In genomic region chr2:144430722-144431163, GRCh38 we compare ENCODE assay signal across 8 cellular contexts.
DNase-seq lines count a peak whose midpoint lies in the region; ATAC-seq and TF ChIP-seq lines count a peak whose summit lies in the region.

No MANE protein-coding gene starts in this region.

- H3K27me3 ChIP-seq in A673 (replicated peaks; ENCODE audit: insufficient read depth, low read depth, low read length, poor library complexity) (no peaks in the 10 kb centered on the region), colonic mucosa (no peaks in the 10 kb centered on the region), ovary (no peaks in the 10 kb centered on the region)
- H3K27me3 ChIP-seq in CD4-positive, alpha-beta memory T cell (ENCODE audit: insufficient read depth, low read length): no peaks in the 10 kb centered on the region

- H3K27ac ChIP-seq in A673 (ENCODE audit: low read depth, low read length, poor library complexity, severe bottlenecking) (peak overlapping the region; percentile 22), colonic mucosa (peak overlapping the region; percentile 25), ovary (peak overlapping the region; percentile 49 to 72)
- H3K27ac ChIP-seq in CD4-positive, alpha-beta memory T cell (ENCODE audit: low read depth, low read length): no peak overlapping the region

- BruUV-seq in A673 (replicated peaks; lab: Mats Ljungman, UMichigan): no TSS peak

- no peaks in the 10 kb centered on the region for H3K9me3 ChIP-seq in A673 (ENCODE audit: low read depth, low read length, poor library complexity, severe bottlenecking)
- no peaks in the 10 kb centered on the region for H3K9me3 ChIP-seq in colonic mucosa
- H3K9me3 ChIP-seq in ovary: no peaks in the 10 kb centered on the region
- no peaks in the 10 kb centered on the region for H3K9me3 ChIP-seq in CD4-positive, alpha-beta memory T cell (ENCODE audit: control insufficient read depth in 1 of 2, low read length in 2 of 2)

- CTCF ChIA-PET in A673 (lab: Charles Lee): no interaction called here
- CTCF ChIA-PET in CD4-positive, alpha-beta memory T cell (lab: Charles Lee; ENCODE audit: partially characterized antibody): no interaction called here

- H3K27ac Mint-ChIP-seq in CD4-positive, alpha-beta memory T cell: no peak overlapping the region

- peak overlapping the region in 1 of 2 donors; percentile 46 for H3K9ac ChIP-seq in colonic mucosa (ENCODE audit: low read depth in 2 of 2, low read length in 2 of 2)

- H3K36me3 Mint-ChIP-seq in CD4-positive, alpha-beta memory T cell: no peaks in the 10 kb centered on the region

- no peaks in the 10 kb centered on the region for H3K9me3 Mint-ChIP-seq in CD4-positive, alpha-beta memory T cell

- TF ChIP-seq CTCF in A673 (conservative IDR thresholded peaks at IDR 0.05; ENCODE audit: low read depth, low read length): no peak
- no peak for TF ChIP-seq CTCF in colonic mucosa (IDR thresholded peaks at IDR 0.05)
- no peak for TF ChIP-seq CTCF in ovary (IDR thresholded peaks at IDR 0.05)

- TF ChIP-seq POLR2A in ovary (IDR thresholded peaks at IDR 0.05): no peak

- ATAC-seq in GM19397 (IDR thresholded peaks at IDR 0.05; ENCODE audit: unreplicated experiment) (peak; percentile 90), HG03354 (IDR thresholded peaks at IDR 0.05; ENCODE audit: poor library complexity, severe bottlenecking, unreplicated experiment) (peak; percentile 89)

- H3K4me1 ChIP-seq in A673 (ENCODE audit: insufficient read depth, low read length, poor library complexity, severe bottlenecking) (peaks cover 30% of the 10 kb centered on the region), colonic mucosa (no peaks in the 10 kb centered on the region), ovary (ENCODE audit: insufficient read depth) (peaks cover 11% of the 10 kb centered on the region)
- no peaks in the 10 kb centered on the region for H3K4me1 ChIP-seq in CD4-positive, alpha-beta memory T cell (ENCODE audit: insufficient read depth, low read length)

- TF ChIP-seq EP300 in ovary (IDR thresholded peaks at IDR 0.05): no peak

- intact Hi-C loops in A673 (cut with micrococcal nuclease; ENCODE audit: unreplicated experiment): no loop called here
- intact Hi-C loops in colonic mucosa (cut with DNase I): no loop called here
- intact Hi-C loops in ovary (cut with DNase I): loop anchor here in 1 of 4 donors (10.0 kb wide), 1 partner anchor 74 kb away; no protein-coding TSS in a partner anchor
- intact Hi-C loops in CD4-positive, alpha-beta memory T cell (cut with micrococcal nuclease): no loop called here

- H3K4me3 Mint-ChIP-seq in CD4-positive, alpha-beta memory T cell: no peak overlapping the region

- DNase-seq in A673 (ENCODE audit: low spot score) (no peak), colonic mucosa (no peak), ovary (peak; percentile 51 to 75 (median 60)), activated gamma-delta T cell (lab: John Stamatoyannopoulos, UW) (no peak), hippocampal formation (lab: John Stamatoyannopoulos, UW) (no peak)
- DNase-seq in CD4-positive, alpha-beta memory T cell: no peak

- no peaks in the 10 kb centered on the region for H3K4me1 Mint-ChIP-seq in CD4-positive, alpha-beta memory T cell

- WGBS in ovary, 3 donors: 25 to 27% (median 27%) methylated on average over 8 of the region's 8 CpGs

- POLR2A ChIA-PET in A673 (lab: Charles Lee; ENCODE audit: low non-redundant PET): interaction anchor here (0.7 kb wide), 1 partner anchor 19 kb away, joined by 3 read pairs; no protein-coding TSS in a partner anchor
- POLR2A ChIA-PET in CD4-positive, alpha-beta memory T cell (lab: Charles Lee; ENCODE audit: partially characterized antibody): no interaction called here

- H3K4me3 ChIP-seq in A673 (ENCODE audit: low read depth, low read length, poor library complexity, severe bottlenecking) (no peak overlapping the region), colonic mucosa (no peak overlapping the region), ovary (no peak overlapping the region)
- H3K4me3 ChIP-seq in CD4-positive, alpha-beta memory T cell (ENCODE audit: low read length in 2 of 2): no peak overlapping the region

- peaks cover 40% of the 10 kb centered on the region for H3K36me3 ChIP-seq in A673 (ENCODE audit: insufficient read depth, low read length, poor library complexity, severe bottlenecking)
- no peaks in the 10 kb centered on the region for H3K36me3 ChIP-seq in colonic mucosa
- H3K36me3 ChIP-seq in ovary: no peaks in the 10 kb centered on the region
- no peaks in the 10 kb centered on the region for H3K36me3 ChIP-seq in CD4-positive, alpha-beta memory T cell (ENCODE audit: insufficient read depth, low read length)

- peaks cover 0 to 4% of the 10 kb centered on the region in 2 donors for H3K27me3 Mint-ChIP-seq in CD4-positive, alpha-beta memory T cell

Comparison
In these comparisons a context has a peak if more than half of its experiments do, and no peak if none do; other contexts are left out.
1. DNase-seq: peak in ovary (5 of 5); none in A673 (single experiment), colonic mucosa (single experiment), activated gamma-delta T cell (single experiment), CD4-positive, alpha-beta memory T cell (0 of 5) and hippocampal formation (0 of 2).